8 cellular contexts compared by ENCODE assay signal in the genomic region with DNA sequence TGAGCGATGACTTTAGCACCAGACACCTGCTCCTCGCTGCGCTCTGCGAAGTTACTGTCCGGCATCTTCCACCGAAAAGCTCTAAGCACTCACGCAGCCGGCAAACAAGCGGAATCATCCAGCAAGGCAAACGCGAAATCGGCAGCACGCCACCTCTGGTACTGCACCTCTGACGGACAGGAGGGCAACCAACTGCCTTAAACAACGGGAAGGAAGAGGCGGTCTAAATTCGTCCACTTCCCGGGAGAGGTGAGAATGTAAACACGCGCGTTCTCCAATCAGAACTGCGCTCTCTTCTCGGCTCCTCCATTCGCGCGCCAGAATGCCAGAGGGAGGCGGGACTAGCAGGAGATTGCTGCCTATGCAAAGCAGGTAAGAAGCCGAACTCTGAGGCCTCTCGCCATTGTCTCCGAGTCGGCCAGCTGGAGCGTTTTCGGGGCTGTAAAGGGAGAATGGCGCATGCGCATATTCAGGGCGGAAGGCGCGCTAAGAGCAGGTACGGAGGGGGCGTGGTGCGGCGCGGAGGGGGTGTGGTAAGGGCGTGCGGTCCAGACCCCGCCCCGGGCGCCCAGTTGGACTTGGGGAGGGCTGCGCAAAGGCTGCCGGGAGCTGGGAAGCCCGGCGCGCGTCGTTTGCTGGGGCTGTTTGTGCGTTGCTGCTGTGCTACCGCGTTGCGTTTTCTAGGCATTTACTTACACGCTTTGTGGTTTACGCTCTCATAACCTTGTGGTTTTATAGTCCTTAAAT. TPM values are rescaled to one million over a fixed set of nuclear protein-coding genes. Genes with fewer than 3 reads are reported as not detected.
DNase-seq lines count a peak whose midpoint lies in the region; ATAC-seq and TF ChIP-seq lines count a peak whose summit lies in the region.

TSS of gene BTD (plus strand) at position 347 of the 747 bp plus-strand sequence. CDS start 33,695 bp downstream, outside the sequence.
TSS of gene HACL1 (minus strand) at position 171 of the 747 bp plus-strand sequence. CDS start at position 65, 106 bp downstream.

- POLR2A ChIA-PET in A673 (lab: Charles Lee; ENCODE audit: low non-redundant PET) = no interaction called here

- no TSS peak for BruUV-seq in A673 (replicated peaks; lab: Mats Ljungman, UMichigan)

- peak in 1 of 2 donors; percentile 39 for TF ChIP-seq POLR2A in lower leg skin (IDR thresholded peaks at IDR 0.05)

- H3K9me3 ChIP-seq in A673 (ENCODE audit: low read depth, low read length, poor library complexity, severe bottlenecking) = no peaks in the 10 kb centered on the region

- H3K27me3 ChIP-seq in A673 (replicated peaks; ENCODE audit: insufficient read depth, low read depth, low read length, poor library complexity) = no peaks in the 10 kb centered on the region

- H3K4me1 ChIP-seq in A673 (ENCODE audit: insufficient read depth, low read length, poor library complexity, severe bottlenecking) = peaks cover 5% of the 10 kb centered on the region

- intact Hi-C loops in A673 (cut with micrococcal nuclease; ENCODE audit: unreplicated experiment) = no loop called here
- intact Hi-C loops in lower leg skin (cut with DNase I; ENCODE audit: low total_unique reads) = no loop called here

- H3K36me3 ChIP-seq in A673 (ENCODE audit: insufficient read depth, low read length, poor library complexity, severe bottlenecking) = no peaks in the 10 kb centered on the region

- H3K4me3 ChIP-seq in A673 (ENCODE audit: low read depth, low read length, poor library complexity, severe bottlenecking) (peak within 1 kb of the TSS; percentile 65), lower leg skin (ENCODE audit: low read depth, poor library complexity, severe bottlenecking) (peak within 1 kb of the TSS; percentile 86)

- CTCF ChIA-PET in A673 (lab: Charles Lee) = no interaction called here

- WGBS in lower leg skin, 2 donors = 0% methylated on average over 59 to 60 of the region's 61 CpGs

- TF ChIP-seq CTCF in A673 (conservative IDR thresholded peaks at IDR 0.05; ENCODE audit: low read depth, low read length) (peak; percentile 40), lower leg skin (IDR thresholded peaks at IDR 0.05) (no peak)

- peak; percentile 94 for ATAC-seq in GM19043 (IDR thresholded peaks at IDR 0.05; ENCODE audit: low read depth, unreplicated experiment)
- peak; percentile 94 for ATAC-seq in HG03432 (IDR thresholded peaks at IDR 0.05; ENCODE audit: unreplicated experiment)

- DNase-seq in A673 (ENCODE audit: low spot score) (peak; percentile 100), dermis blood vessel endothelial cell (peak; percentile 99), lower leg skin (ENCODE audit: low spot score in 2 of 2) (peak; percentile 98 to 99), DMS 273 treated with DMSO at 0.1 percent for 48 hours (lab: John Stamatoyannopoulos, UW) (no peak)
- DNase-seq in activated CD4-positive, alpha-beta T cell treated with anti-CD3 and anti-CD28 coated beads for 1 hour = peak; percentile 97
- DNase-seq in stimulated activated CD4-positive, alpha-beta T cell treated with anti-CD3 and anti-CD28 coated beads, TNF-alpha, amount 100 ng/mL, for 24 hours (ENCODE audit: low read depth in 3 of 3) = peak; percentile 97 to 98 (median 98)

- peak within 1 kb of the TSS; percentile 86 for H3K27ac ChIP-seq in A673 (ENCODE audit: low read depth, low read length, poor library complexity, severe bottlenecking)

RNA-seq across cellular contexts. Expression of gene BTD, which starts in this region (rescaled TPM):
- 5.6 and 7.6 TPM in 2 replicates for total RNA-seq in A673 (2021)
- total RNA-seq in dermis blood vessel endothelial cell = 35.4 and 49.2 TPM in 2 replicates
- 10 to 100 TPM; 18.1 to 24.6 (median 21.4) TPM for total RNA-seq in lower leg skin

RNA-seq across cellular contexts. Expression of gene HACL1, which starts in this region (rescaled TPM):
- total RNA-seq in A673 (2021) (18.6 and 22.0 TPM in 2 replicates), dermis blood vessel endothelial cell (29.6 and 34.0 TPM in 2 replicates), lower leg skin (10 to 100 TPM; 13.6 to 20.4 (median 18.2) TPM)
